8 cellular contexts compared by ENCODE assay signal in the genomic region with DNA sequence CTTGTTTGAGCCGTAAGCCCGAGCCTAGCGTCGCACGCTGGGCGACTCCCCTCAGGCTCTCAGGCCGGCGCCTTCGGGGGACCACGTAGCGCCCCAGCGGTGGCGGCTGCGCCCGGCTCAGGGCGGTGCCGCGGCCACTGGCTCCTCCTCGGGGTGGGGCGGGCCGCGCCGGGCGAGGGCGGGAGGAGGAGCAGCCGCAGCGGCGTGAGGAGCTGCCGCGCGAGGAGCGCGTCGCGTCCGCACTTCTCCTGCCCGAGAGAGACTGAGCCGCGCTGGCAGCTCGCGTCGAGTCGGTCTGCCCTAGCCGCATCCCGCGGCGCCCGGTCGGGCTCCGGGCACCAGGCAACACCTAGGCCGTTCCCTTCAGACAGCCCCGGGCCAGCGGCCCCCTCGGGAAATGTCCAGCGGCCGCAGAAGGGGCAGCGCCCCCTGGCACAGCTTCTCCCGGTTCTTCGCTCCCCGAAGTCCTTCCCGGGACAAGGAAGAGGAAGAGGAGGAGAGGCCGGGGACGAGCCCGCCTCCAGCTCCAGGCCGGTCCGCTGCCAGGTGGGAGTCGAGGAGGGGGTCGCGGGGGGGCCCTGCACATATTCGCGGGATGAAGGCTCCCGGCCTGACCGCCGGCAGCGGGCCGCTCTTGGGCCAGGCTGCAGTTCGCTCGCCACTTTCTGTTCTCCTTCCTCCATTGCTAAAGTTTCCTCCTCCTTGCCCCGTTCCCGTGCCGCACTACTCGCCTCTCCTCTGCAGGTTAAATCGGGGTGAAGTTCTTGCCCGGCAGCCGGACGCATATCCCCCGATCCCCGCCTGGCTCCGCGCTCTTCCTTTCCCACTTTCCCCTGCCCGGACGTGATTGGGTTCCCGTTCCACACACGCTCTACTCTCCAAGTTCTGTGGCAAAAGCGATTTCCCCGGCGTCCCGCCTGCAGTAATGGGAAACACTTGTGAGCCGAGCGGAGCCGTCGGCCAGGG. TPM values are rescaled to one million over a fixed set of nuclear protein-coding genes. Genes with fewer than 3 reads are reported as not detected.
DNase-seq lines count a peak whose midpoint lies in the region; ATAC-seq, FAIRE-seq and TF ChIP-seq lines count a peak whose summit lies in the region.

A gene (plus strand): TSS at position 202 of the 966 bp plus-strand sequence. CDS start 196 bp downstream, at position 398.

- TF ChIP-seq EP300 in suprapubic skin (IDR thresholded peaks at IDR 0.05) = no peak

- no peaks in the 10 kb centered on the region for H3K27me3 ChIP-seq in suprapubic skin

- FAIRE-seq in H54 (lab: Jason Lieb, UNC) = peak; percentile 11

- no peaks in the 10 kb centered on the region for H3K9me3 ChIP-seq in SK-N-MC (ENCODE audit: low read depth, low read length)
- H3K9me3 ChIP-seq in suprapubic skin = no peaks in the 10 kb centered on the region

- peaks cover 34% of the 10 kb centered on the region for H3K4me1 ChIP-seq in suprapubic skin

- DNase-seq in GF-D8 (lab: John Stamatoyannopoulos, UW) (peak; percentile 35), H54 (ENCODE audit: insufficient read length, low spot score) (peak; percentile 76), LNCaP clone FGC (ENCODE audit: low read depth) (peak; percentile 26), SK-N-MC (ENCODE audit: low read depth, low spot score) (no peak), globus pallidus (ENCODE audit: low spot score) (peak; percentile 85), omental fat pad (ENCODE audit: low spot score) (peak; percentile 52), suprapubic skin (ENCODE audit: low spot score in 2 of 2) (peak; percentile 80 to 90)
- DNase-seq in activated naive CD4-positive, alpha-beta T cell treated with anti-CD3 and anti-CD28 coated beads, Interleukin-2, amount 50 U/mL, for 16 hours = peak; percentile 85

- TF ChIP-seq CTCF in LNCaP clone FGC (IDR thresholded peaks at IDR 0.05; ENCODE audit: control insufficient read depth, extremely low read depth, insufficient read depth) (peak; percentile 20; the same call in 1 of the 2 replicates), omental fat pad (IDR thresholded peaks at IDR 0.05) (no peak), suprapubic skin (IDR thresholded peaks at IDR 0.05) (no peak)

- TF ChIP-seq POLR2A in H54 (IDR thresholded peaks at IDR 0.05; ENCODE audit: low read depth, low read length) = peak; percentile 99
- TF ChIP-seq POLR2A in suprapubic skin (IDR thresholded peaks at IDR 0.05) = peak in 1 of 2 donors; percentile 73

- H3K36me3 ChIP-seq in SK-N-MC (ENCODE audit: insufficient read depth, low read length) = no peaks in the 10 kb centered on the region
- no peaks in the 10 kb centered on the region for H3K36me3 ChIP-seq in suprapubic skin

- H3K9ac ChIP-seq in SK-N-MC (ENCODE audit: insufficient read length) = peak within 1 kb of the TSS; percentile 60

- no peak within 1 kb of the TSS for H3K27ac ChIP-seq in SK-N-MC
- H3K27ac ChIP-seq in suprapubic skin = peak within 1 kb of the TSS; percentile 82

- peak; percentile 97 for ATAC-seq in omental fat pad (ENCODE audit: low FRiP score)

- WGBS in suprapubic skin = under 1% methylated on average over 81 of the region's 102 CpGs

- peak within 1 kb of the TSS; percentile 79 for H3K4me3 ChIP-seq in LNCaP clone FGC (ENCODE audit: low read depth, low read length)
- peak within 1 kb of the TSS; percentile 87 for H3K4me3 ChIP-seq in SK-N-MC
- peak within 1 kb of the TSS; percentile 73 for H3K4me3 ChIP-seq in suprapubic skin

RNA-seq across cellular contexts. Expression of the gene that starts here (rescaled TPM):
- total RNA-seq in omental fat pad (10 to 100 TPM; 43.1 to 62.6 (median 46.1) TPM), suprapubic skin (10 to 100 TPM; 28.8 to 49.6 (median 33.3) TPM)
